8 cellular contexts compared by ENCODE assay signal in genomic region chr2:96816836-96817702, GRCh38. TPM values are rescaled to one million over a fixed set of nuclear protein-coding genes. Genes with fewer than 3 reads are reported as not detected.
DNase-seq lines count a peak whose midpoint lies in the region; ATAC-seq and TF ChIP-seq lines count a peak whose summit lies in the region.

No MANE protein-coding gene starts in this region.

- H3K4me2 ChIP-seq in neuronal stem cell (ENCODE audit: insufficient read depth, low read length, poor library complexity, severe bottlenecking) = peak overlapping the region; percentile 84

- no peaks in the 10 kb centered on the region for H3K36me3 Mint-ChIP-seq in endothelial cell (ENCODE audit: low read depth, unreplicated experiment)

- no peak overlapping the region for H3K4ac ChIP-seq in neuronal stem cell (ENCODE audit: low read length)

- TF ChIP-seq CTCF in AG04449 (IDR thresholded peaks at IDR 0.05; ENCODE audit: insufficient read depth, low read length, missing control alignments) (no peak), endothelial cell (IDR thresholded peaks at IDR 0.05; ENCODE audit: unreplicated experiment) (no peak)

- TF ChIP-seq POLR2A in GM18505 (IDR thresholded peaks at IDR 0.05; ENCODE audit: borderline replicate concordance, extremely low read depth, insufficient read depth, insufficient read length) = no peak

- peak overlapping the region; percentile 99 for H3K18ac ChIP-seq in neuronal stem cell (ENCODE audit: low read length)

- H2BK12ac ChIP-seq in neuronal stem cell (ENCODE audit: low read length) = no peak overlapping the region

- H3K27me3 ChIP-seq in neuronal stem cell (ENCODE audit: control insufficient read depth in 3 of 3, insufficient read depth in 3 of 3, low read depth in 1 of 3, low read length in 3 of 3) = peaks cover 0 to 1% (median 0%) of the 10 kb centered on the region in 3 experiments

- CTCF ChIA-PET in AG04449 (lab: Yijun Ruan, JAX) = interaction anchor here (0.8 to 2.2 kb wide), 10 partner anchors 10 to 144 kb away, joined by 3 to 9 read pairs (median 4); partner anchors contain the start of genes ANKRD39 and CNNM4

- H3K27ac ChIP-seq in neuronal stem cell (replicated peaks; ENCODE audit: low read length) = peak overlapping the region; percentile 96

- peaks cover 15% of the 10 kb centered on the region for H3K79me1 ChIP-seq in neuronal stem cell (ENCODE audit: low read depth, low read length)

- ATAC-seq in GM18505 (IDR thresholded peaks at IDR 0.05; ENCODE audit: unreplicated experiment) (peak; percentile 2), HG02852 (IDR thresholded peaks at IDR 0.05; ENCODE audit: unreplicated experiment) (no peak)

- peaks cover 20% of the 10 kb centered on the region for H3K4me1 Mint-ChIP-seq in endothelial cell (ENCODE audit: unreplicated experiment)

- H3K4me3 ChIP-seq in AG04449 (ENCODE audit: low read depth, low read length) (peak overlapping the region; percentile 65), neuronal stem cell (ENCODE audit: low read length in 2 of 2) (peak overlapping the region; percentile 93)

- peak overlapping the region; percentile 99 for H2AFZ ChIP-seq in neuronal stem cell (ENCODE audit: low read length)

- H3K36me3 ChIP-seq in neuronal stem cell (replicated peaks in 1 of 2; ENCODE audit: control insufficient read depth in 2 of 2, insufficient read depth in 2 of 2, low read length in 2 of 2) = peaks cover 13 to 37% of the 10 kb centered on the region in 2 donors

- peak overlapping the region; percentile 86 for H3K4me3 Mint-ChIP-seq in endothelial cell (ENCODE audit: unreplicated experiment)

- H3K27me3 Mint-ChIP-seq in endothelial cell (ENCODE audit: unreplicated experiment) = peaks cover 10% of the 10 kb centered on the region

- H3K27ac Mint-ChIP-seq in endothelial cell (ENCODE audit: unreplicated experiment) = no peak overlapping the region

- H3K9ac ChIP-seq in neuronal stem cell (ENCODE audit: low read depth, low read length, poor library complexity) = peak overlapping the region; percentile 97

- DNase-seq in AG04449 (ENCODE audit: low read depth, low spot score) = no peak
- peak; percentile 41 for DNase-seq in OCI-M1 (lab: John Stamatoyannopoulos, UW)
- DNase-seq in endothelial cell (ENCODE audit: low spot score) = no peak
- DNase-seq in neuronal stem cell (ENCODE audit: low spot score) = no peak
- DNase-seq in KG1 (lab: John Stamatoyannopoulos, UW) = no peak
- no peak for DNase-seq in activated CD4-positive, CD25-positive, alpha-beta regulatory T cell treated with anti-CD3 and anti-CD28 coated beads, Interleukin-2, amount 50 U/mL, for 72 hours

- H3K9me3 ChIP-seq in neuronal stem cell (replicated peaks in 1 of 2; ENCODE audit: control insufficient read depth in 2 of 2, insufficient read depth in 1 of 2, low read depth in 1 of 2, low read length in 2 of 2) = no peaks in the 10 kb centered on the region

- peak overlapping the region; percentile 30 for H2BK5ac ChIP-seq in neuronal stem cell (ENCODE audit: low read length)

- H2BK120ac ChIP-seq in neuronal stem cell (ENCODE audit: low read depth, low read length) = no peak overlapping the region

- H2BK15ac ChIP-seq in neuronal stem cell (ENCODE audit: low read length) = no peak overlapping the region

- peak overlapping the region; percentile 33 for H4K8ac ChIP-seq in neuronal stem cell (ENCODE audit: low read depth, low read length)

- peak overlapping the region; percentile 46 for H3K23ac ChIP-seq in neuronal stem cell (ENCODE audit: low read depth, low read length, poor library complexity)

- WGBS in neuronal stem cell (ENCODE audit: extremely low coverage in 2 of 2, insufficient read length in 2 of 2, insufficient replicate concordance in 1 of 2), 2 donors = no CpG with 5 or more reads among the region's 89 CpGs

- H2AK5ac ChIP-seq in neuronal stem cell (ENCODE audit: low read depth, low read length) = no peak overlapping the region

- POLR2A ChIA-PET in AG04449 (lab: Yijun Ruan, JAX) = interaction anchor here (1.0 kb wide), 1 partner anchor 52 kb away, joined by 3 read pairs; no protein-coding TSS in a partner anchor

- no peak overlapping the region for H4K91ac ChIP-seq in neuronal stem cell (ENCODE audit: low read depth, low read length, poor library complexity)

- peak overlapping the region; percentile 49 for H3K14ac ChIP-seq in neuronal stem cell (ENCODE audit: low read length)

- H3K4me1 ChIP-seq in neuronal stem cell (ENCODE audit: control insufficient read depth in 2 of 2, insufficient read depth in 1 of 2, low read depth in 1 of 2, low read length in 2 of 2) = peaks cover 17 to 33% of the 10 kb centered on the region in 2 donors

- H3K9me3 Mint-ChIP-seq in endothelial cell (ENCODE audit: unreplicated experiment) = no peaks in the 10 kb centered on the region

RNA-seq across cellular contexts. Expression of gene CNNM3, which starts 1.0 kb away (rescaled TPM):
- 14.7 TPM for total RNA-seq in endothelial cell (ENCODE audit: unreplicated experiment)
- 13.3 TPM for polyA plus RNA-seq in neuronal stem cell (2013, experiment 1 of 2)
- polyA plus RNA-seq in neuronal stem cell (2013, experiment 2 of 2) = 13.5 TPM

RNA-seq across cellular contexts. Expression of gene ANKRD23, which starts 26.8 kb away (rescaled TPM):
- 4.7 TPM for total RNA-seq in endothelial cell (ENCODE audit: unreplicated experiment)
- polyA plus RNA-seq in neuronal stem cell (2013, experiment 1 of 2) = 2.3 TPM
- polyA plus RNA-seq in neuronal stem cell (2013, experiment 2 of 2) = 1.9 TPM

RNA-seq across cellular contexts. Expression of gene ANKRD39, which starts 40.7 kb away (rescaled TPM):
- 14.9 TPM for total RNA-seq in endothelial cell (ENCODE audit: unreplicated experiment)
- polyA plus RNA-seq in neuronal stem cell (2013, experiment 1 of 2) = 10.5 TPM
- polyA plus RNA-seq in neuronal stem cell (2013, experiment 2 of 2) = 9.7 TPM

RNA-seq across cellular contexts. Expression of gene SEMA4C, which starts 52.8 kb away (rescaled TPM):
- 279 TPM for total RNA-seq in endothelial cell (ENCODE audit: unreplicated experiment)
- polyA plus RNA-seq in neuronal stem cell (2013, experiment 1 of 2) = 40.1 TPM
- 39.2 TPM for polyA plus RNA-seq in neuronal stem cell (2013, experiment 2 of 2)

RNA-seq across cellular contexts. Expression of gene CNNM4, which starts 56.4 kb away (rescaled TPM):
- total RNA-seq in endothelial cell (ENCODE audit: unreplicated experiment) = 5.9 TPM
- polyA plus RNA-seq in neuronal stem cell (2013, experiment 1 of 2) = 20.5 TPM
- polyA plus RNA-seq in neuronal stem cell (2013, experiment 2 of 2) = 22.0 TPM
